In the genomic region with DNA sequence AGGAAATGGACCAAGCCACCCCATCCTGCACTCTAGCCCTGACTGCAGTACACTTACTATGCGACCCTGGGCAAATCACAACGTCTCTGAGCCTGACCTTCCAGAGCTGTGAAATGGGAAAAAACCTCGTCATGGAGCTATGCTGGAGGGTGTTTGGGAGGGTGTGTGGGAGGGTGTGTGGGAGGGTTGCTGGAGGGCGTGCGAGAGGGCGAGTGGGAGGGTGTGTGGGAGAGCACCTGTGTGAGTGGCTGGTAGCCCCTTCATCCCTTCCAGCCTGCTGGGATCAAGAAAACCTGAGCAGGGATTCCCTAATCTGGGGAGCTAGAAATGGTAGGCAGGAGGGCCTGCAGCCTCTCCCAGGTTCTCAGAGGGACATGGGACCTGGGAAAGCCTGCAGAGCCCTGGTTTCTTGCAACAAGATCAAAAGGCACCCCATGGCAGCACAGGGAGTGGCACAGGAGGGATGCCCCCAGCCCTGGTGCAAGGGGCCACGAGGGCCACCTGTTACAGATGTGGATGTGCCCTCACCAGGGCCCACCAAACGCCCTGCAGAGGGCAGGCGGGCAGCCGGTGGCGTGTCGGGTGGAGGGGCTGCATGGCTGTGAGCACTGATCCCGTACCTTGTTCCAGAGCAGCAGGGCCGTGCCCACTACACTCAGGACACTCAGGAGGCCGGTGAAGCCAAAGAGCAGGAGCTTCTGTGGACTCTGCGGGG, we compare ENCODE assay signal across 31 cellular contexts. TPM values are rescaled to one million over a fixed set of nuclear protein-coding genes. Genes with fewer than 3 reads are reported as not detected.
"Had no signal": no experiment of that assay in that cellular context is flagged by ENCODE, and none has a peak within 500 bp of the region (broad histone marks: within the 10 kb centered on the region; RNA-seq: fewer than 3 reads in every experiment).

No MANE protein-coding gene starts in this region.

- H3K4me1 ChIP-seq: Peyer's patch had no signal

- H3K27me3 ChIP-seq: Peyer's patch had no signal

- H3K27ac ChIP-seq: brain microvascular endothelial cell, Peyer's patch, WERI-Rb-1 had no signal

- ATAC-seq: activated CD8-positive, alpha-beta memory T cell treated with anti-CD3 and anti-CD28 coated beads, Interleukin-2, amount 10 ng/mL, durations not matched to agents 7 days and 5 days; activated T-cell treated with anti-CD3 and anti-CD28 coated beads, Interleukin-2, amount 50 U/mL, for 72 hours; activated T-helper 17 cell treated with anti-CD3 and anti-CD28 coated beads, Interleukin-2, amount 50 U/mL, for 72 hours had no signal

- H3K9me3 ChIP-seq: Peyer's patch had no signal

- DNase-seq: activated CD4-positive, alpha-beta memory T cell treated with anti-CD3 and anti-CD28 coated beads, Interleukin-2, amount 10 ng/mL, durations not matched to agents 7 days and 5 days; activated CD4-positive, alpha-beta T cell treated with anti-CD3 and anti-CD28 coated beads for 1 hour; activated CD4-positive, alpha-beta T cell treated with anti-CD3 and anti-CD28 coated beads for 48 hours; activated CD4-positive, CD25-positive, alpha-beta regulatory T cell; activated CD8-positive, alpha-beta memory T cell treated with anti-CD3 and anti-CD28 coated beads for 24 hours; activated CD8-positive, alpha-beta memory T cell treated with anti-CD3 and anti-CD28 coated beads, Interleukin-2, amount 10 ng/mL, durations not matched to agents 7 days and 5 days; activated CD8-positive, alpha-beta memory T cell treated with anti-CD3 and anti-CD28 coated beads, Interleukin-2, amount 50 U/mL, for 48 hours; activated effector memory CD4-positive, alpha-beta T cell treated with anti-CD3 and anti-CD28 coated beads, Interleukin-2, amount 50 U/mL, for 16 hours; activated naive CD4-positive, alpha-beta T cell; activated naive CD4-positive, alpha-beta T cell treated with anti-CD3 and anti-CD28 coated beads, Interleukin-2, amount 50 U/mL, for 16 hours; activated naive CD8-positive, alpha-beta T cell treated with anti-CD3 and anti-CD28 coated beads for 36 hours; activated T-cell treated with anti-CD3 and anti-CD28 coated beads, Interleukin-2, amount 50 U/mL, for 72 hours; amniotic stem cell; aorta; brain microvascular endothelial cell; central memory CD4-positive, alpha-beta T cell; NCI-H1105; NCI-H1417 treated with DMSO at 0.1 percent for 48 hours; NCI-H1694; NCI-H1930; NCI-H2081 treated with DMSO at 0.1 percent for 48 hours; NCI-H226; NCI-H524 treated with DMSO at 0.1 percent for 48 hours; Peyer's patch; Right ventricle myocardium superior; RPMI8226; T1000; WERI-Rb-1 had no signal

- H3K36me3 ChIP-seq: brain microvascular endothelial cell, Peyer's patch, WERI-Rb-1 had no signal

- H3K4me3 ChIP-seq: Peyer's patch had no signal

RNA-seq across cellular contexts. Expression of a gene that starts 23.2 kb away (rescaled TPM):
- total RNA-seq: M059J, NCI-H460 had no signal
